Comparison of ENCODE assay signal across 13 cellular contexts in the genomic region with DNA sequence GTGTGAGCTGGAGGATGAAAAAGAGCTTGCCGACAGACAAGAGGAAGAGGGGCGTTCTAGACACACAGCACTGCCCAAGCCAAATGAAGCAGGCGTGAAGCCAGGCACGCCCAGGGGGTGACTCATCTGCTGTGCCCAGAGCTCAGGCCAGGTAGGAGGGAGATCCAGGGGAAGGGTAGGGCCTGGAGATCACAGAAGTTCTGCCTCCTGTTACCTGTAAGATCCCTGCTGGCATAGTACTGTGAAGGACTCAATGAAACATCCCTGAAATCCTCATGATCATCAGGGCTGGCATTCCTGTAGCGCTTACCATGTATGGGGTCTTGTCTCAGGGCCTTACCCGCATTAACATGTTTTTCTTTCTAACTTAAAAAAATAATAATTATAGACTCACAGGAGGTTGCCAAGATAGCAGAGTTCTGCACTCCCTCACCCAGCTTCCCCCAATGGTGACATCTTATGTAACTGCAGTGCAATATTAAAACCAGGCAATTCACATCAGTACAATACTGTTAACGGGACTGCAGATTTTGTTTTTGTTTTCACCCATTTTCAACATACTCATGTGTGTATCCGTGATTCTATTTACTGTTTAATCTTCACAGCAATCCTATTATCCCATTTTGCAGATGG.
DNase-seq lines count a peak whose midpoint lies in the region; TF ChIP-seq lines count a peak whose summit lies in the region.
"Had no signal": no experiment of that assay in that cellular context is flagged by ENCODE, and none has a peak within 500 bp of the region (broad histone marks: within the 10 kb centered on the region; RNA-seq: fewer than 3 reads in every experiment).

No MANE protein-coding gene starts in this region.

- H3K27me3 ChIP-seq in breast epithelium (no peaks in the 10 kb centered on the region), osteoblast (ENCODE audit: insufficient read depth, low read length) (no peaks in the 10 kb centered on the region)
- H3K27me3 ChIP-seq: adrenal gland had no signal

- H3K9me3 ChIP-seq in breast epithelium (no peaks in the 10 kb centered on the region), osteoblast (ENCODE audit: low read depth, low read length) (no peaks in the 10 kb centered on the region)
- H3K9me3 ChIP-seq: adrenal gland had no signal

- no peaks in the 10 kb centered on the region for H3K36me3 ChIP-seq in breast epithelium
- no peaks in the 10 kb centered on the region for H3K36me3 ChIP-seq in osteoblast (ENCODE audit: insufficient read depth, low read length)
- H3K36me3 ChIP-seq: adrenal gland had no signal

- H3K79me2 ChIP-seq in osteoblast (ENCODE audit: insufficient read depth, low read length), result peaks cover 14% of the 10 kb centered on the region

- peaks cover 4 to 15% of the 10 kb centered on the region in 2 donors for H3K4me1 ChIP-seq in breast epithelium
- H3K4me1 ChIP-seq in osteoblast (ENCODE audit: insufficient read depth, low read length), result peaks cover 3% of the 10 kb centered on the region

- H3K4me2 ChIP-seq in osteoblast (ENCODE audit: insufficient read depth, low read length), result no peak overlapping the region

- H3K27ac Mint-ChIP-seq in type B pancreatic cell, result peak overlapping the region; percentile 45
- H3K27ac Mint-ChIP-seq: activated CD4-positive, alpha-beta memory T cell treated with anti-CD3 and anti-CD28 coated beads, Interleukin-2, amount 10 ng/mL, durations not matched to agents 7 days and 5 days had no signal

- peaks cover 60% of the 10 kb centered on the region for H4K20me1 ChIP-seq in osteoblast (ENCODE audit: insufficient read depth, low read length)

- no peak for TF ChIP-seq CTCF in breast epithelium (IDR thresholded peaks at IDR 0.05)
- TF ChIP-seq CTCF in type B pancreatic cell (conservative IDR thresholded peaks at IDR 0.05), result no peak
- no peak for TF ChIP-seq CTCF in osteoblast (IDR thresholded peaks at IDR 0.05; ENCODE audit: extremely low read depth, low read depth, low read length)

- intact Hi-C loops in breast epithelium (cut with DNase I; ENCODE audit: low total_unique reads), result no loop called here

- no peak overlapping the region for H3K4me3 Mint-ChIP-seq in type B pancreatic cell
- H3K4me3 Mint-ChIP-seq: activated CD4-positive, alpha-beta memory T cell treated with anti-CD3 and anti-CD28 coated beads, Interleukin-2, amount 10 ng/mL, durations not matched to agents 7 days and 5 days had no signal

- H3K4me1 Mint-ChIP-seq in type B pancreatic cell (ENCODE audit: unreplicated experiment), result peaks cover 29% of the 10 kb centered on the region

- peak; percentile 9 for DNase-seq in activated gamma-delta T cell treated with Interleukin-2 at 50 U/mL for 16 hours
- DNase-seq in activated gamma-delta T cell (lab: John Stamatoyannopoulos, UW), result no peak
- DNase-seq in breast epithelium (ENCODE audit: low spot score in 2 of 2), result peak; percentile 71 to 90
- DNase-seq in mucosa of gallbladder (ENCODE audit: low spot score), result peak; percentile 80
- DNase-seq in type B pancreatic cell (ENCODE audit: extremely low spot score, unreplicated experiment), result no peak
- no peak for DNase-seq in osteoblast (ENCODE audit: insufficient read length, low spot score, missing footprints)
- DNase-seq in hepatic stellate cell (ENCODE audit: low spot score), result no peak
- no peak for DNase-seq in KG1 (lab: John Stamatoyannopoulos, UW)
- DNase-seq: activated CD4-positive, alpha-beta memory T cell treated with anti-CD3 and anti-CD28 coated beads, Interleukin-2, amount 10 ng/mL, durations not matched to agents 7 days and 5 days; H7; MM.1S; NCI-H82 had no signal

- H3K36me3 Mint-ChIP-seq in type B pancreatic cell, result no peaks in the 10 kb centered on the region

- H3K9me3 Mint-ChIP-seq in type B pancreatic cell, result no peaks in the 10 kb centered on the region
- H3K9me3 Mint-ChIP-seq: activated CD4-positive, alpha-beta memory T cell treated with anti-CD3 and anti-CD28 coated beads, Interleukin-2, amount 10 ng/mL, durations not matched to agents 7 days and 5 days had no signal

- H3K4me3 ChIP-seq in breast epithelium, result no peak overlapping the region
- no peak overlapping the region for H3K4me3 ChIP-seq in osteoblast (ENCODE audit: insufficient read depth, low read length)
- H3K4me3 ChIP-seq: adrenal gland had no signal

- H3K27ac ChIP-seq in breast epithelium (peak overlapping the region; percentile 90 to 91), osteoblast (ENCODE audit: low read depth, low read length) (no peak overlapping the region)

- no peak for TF ChIP-seq POLR2A in breast epithelium (IDR thresholded peaks at IDR 0.05)

- H2AFZ ChIP-seq in osteoblast (ENCODE audit: low read length), result no peak overlapping the region

- H3K27me3 Mint-ChIP-seq in type B pancreatic cell, result no peaks in the 10 kb centered on the region
- H3K27me3 Mint-ChIP-seq: activated CD4-positive, alpha-beta memory T cell treated with anti-CD3 and anti-CD28 coated beads, Interleukin-2, amount 10 ng/mL, durations not matched to agents 7 days and 5 days had no signal

Comparison
In these comparisons a context has a peak if more than half of its experiments do, and no peak if none do; other contexts are left out.
1. DNase-seq: peak in activated gamma-delta T cell treated with Interleukin-2 at 50 U/mL for 16 hours (single experiment), breast epithelium (2 of 2) and mucosa of gallbladder (single experiment); none in activated gamma-delta T cell (single experiment), type B pancreatic cell (single experiment), osteoblast (single experiment), hepatic stellate cell (single experiment) and KG1 (single experiment).